26 cellular contexts compared by ENCODE assay signal in genomic region chr1:70455291-70455690, GRCh38.
"Had no signal": no experiment of that assay in that cellular context is flagged by ENCODE, and none has a peak within 500 bp of the region (broad histone marks: within the 10 kb centered on the region; RNA-seq: fewer than 3 reads in every experiment).

No MANE protein-coding gene starts in this region.

- H3K36me3 ChIP-seq: SJCRH30 had no signal

- H3K4me1 ChIP-seq: SJCRH30 had no signal

- H3K4me3 ChIP-seq: K562, SJCRH30 had no signal

- H3K9me3 ChIP-seq: SJCRH30 had no signal

- H3K27me3 ChIP-seq: SJCRH30 had no signal

- ATAC-seq: activated CD8-positive, alpha-beta memory T cell treated with anti-CD3 and anti-CD28 coated beads, Interleukin-2, amount 10 ng/mL, durations not matched to agents 7 days and 5 days; activated naive CD4-positive, alpha-beta T cell treated with anti-CD3 and anti-CD28 coated beads, Interleukin-2, amount 50 U/mL, for 72 hours; activated naive CD8-positive, alpha-beta T cell treated with anti-CD3 and anti-CD28 coated beads, Interleukin-2, amount 50 U/mL, for 24 hours; activated T-cell treated with anti-CD3 and anti-CD28 coated beads, Interleukin-2, amount 50 U/mL, for 4 hours; K562; Panc1; T-helper 17 cell; WTC11 had no signal

- H3K27ac ChIP-seq: RWPE1, SJCRH30 had no signal

- DNase-seq: activated CD4-positive, alpha-beta T cell treated with anti-CD3 and anti-CD28 coated beads for 48 hours; activated CD4-positive, alpha-beta T cell treated with anti-CD3 and anti-CD28 coated beads, Interleukin-2, amount 50 U/mL, for 4 hours; activated CD4-positive, CD25-positive, alpha-beta regulatory T cell treated with anti-CD3 and anti-CD28 coated beads, Interleukin-2, amount 50 U/mL, for 72 hours; activated CD8-positive, alpha-beta memory T cell treated with anti-CD3 and anti-CD28 coated beads, Interleukin-2, amount 10 ng/mL, durations not matched to agents 7 days and 5 days; activated effector memory CD4-positive, alpha-beta T cell treated with anti-CD3 and anti-CD28 coated beads, Interleukin-2, amount 50 U/mL, for 16 hours; activated naive CD4-positive, alpha-beta T cell treated with Interleukin-2 at 50 U/mL for 16 hours; activated naive CD8-positive, alpha-beta T cell treated with anti-CD3 and anti-CD28 coated beads, Interleukin-2, amount 50 U/mL, for 24 hours; activated T-cell treated with anti-CD3 and anti-CD28 coated beads, Interleukin-2, amount 50 U/mL, for 4 hours; amniotic stem cell; NCI-H1092; NCI-H1417; NCI-H2029 treated with DMSO at 0.1 percent for 48 hours; NCI-H2227 treated with DMSO at 0.1 percent for 48 hours; NCI-H510A treated with DMSO at 0.1 percent for 48 hours; NCI-H774; NK-92 treated with Interleukin-12 subunit alpha and Interleukin-12 subunit beta, amount 100 ng/mL, for 24 hours; OCI-M1; Right ventricle myocardium superior; SJCRH30; T-helper 17 cell; T-helper 9 cell had no signal
